Comparison of ENCODE assay signal across 2 cellular contexts in the genomic region with DNA sequence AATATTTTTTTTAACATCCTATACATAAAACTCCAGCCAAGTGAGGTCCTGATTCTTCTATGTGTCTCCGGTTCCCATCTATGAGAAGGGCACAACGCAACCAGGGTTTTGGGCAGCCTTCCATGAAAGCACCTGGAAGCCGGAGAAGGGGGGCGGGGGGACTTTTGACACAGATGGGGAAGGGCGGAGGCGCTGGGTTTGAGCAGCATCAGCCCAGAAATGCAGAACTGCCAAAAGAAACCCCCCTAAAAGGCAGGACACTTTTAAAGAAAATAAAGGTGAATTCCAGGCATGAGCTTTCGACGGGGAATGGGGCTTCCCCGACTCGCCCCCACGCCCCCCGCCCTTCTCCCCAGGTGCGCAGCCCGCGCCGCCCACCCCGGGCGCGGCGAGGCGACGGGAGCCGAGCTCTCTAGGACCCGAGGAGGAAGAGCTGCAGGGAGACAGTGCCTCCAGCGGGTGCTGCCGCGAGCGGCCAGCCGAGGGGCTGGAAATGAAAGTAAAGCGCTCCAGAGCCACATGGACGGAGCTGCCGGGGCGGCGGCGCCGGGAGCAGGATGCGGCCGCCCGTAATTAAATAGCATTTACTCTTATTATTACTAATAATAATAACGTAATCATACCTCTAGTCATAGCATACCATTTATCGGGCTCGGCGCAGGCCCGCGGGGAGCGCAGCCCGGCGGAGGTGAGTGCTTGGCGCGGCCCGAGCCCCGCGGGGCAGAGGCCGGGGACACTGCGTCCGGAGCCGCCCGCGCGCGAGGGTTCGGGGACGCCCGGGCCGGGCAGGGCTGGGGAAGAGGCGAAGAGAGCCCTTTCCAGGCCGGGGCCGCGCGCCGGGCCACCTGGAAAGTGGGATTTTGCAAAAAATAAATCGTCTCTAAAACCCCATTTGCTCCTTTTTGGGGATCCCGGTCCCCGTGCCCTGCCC.
TF ChIP-seq lines count a peak whose summit lies in the region.

TSS of gene ZC3H7B (plus strand) at position 441 of the 931 bp plus-strand sequence. CDS start 19,136 bp downstream, outside the sequence.

TF ChIP-seq in IMR-90, 13 proteins besides CTCF, POLR2A, EP300 and RAD21:
- TF ChIP-seq CEBPB (IDR thresholded peaks at IDR 0.05; ENCODE audit: low read depth, low read length) (no peak), USF2 (IDR thresholded peaks at IDR 0.05; ENCODE audit: low read depth, low read length) (no peak), ELK1 (IDR thresholded peaks at IDR 0.05; ENCODE audit: borderline replicate concordance, low read depth, low read length) (no peak), BHLHE40 (IDR thresholded peaks at IDR 0.05; ENCODE audit: low read depth, low read length) (no peak), MXI1 (IDR thresholded peaks at IDR 0.05; ENCODE audit: borderline replicate concordance, low read depth, low read length) (peak; percentile 95), NFE2L2 (IDR thresholded peaks at IDR 0.05; ENCODE audit: low read depth, low read length) (no peak), SMC3 (IDR thresholded peaks at IDR 0.05; ENCODE audit: low read depth, low read length) (peak; percentile 37), MAZ (IDR thresholded peaks at IDR 0.05; ENCODE audit: borderline replicate concordance, low read depth, low read length) (peak; percentile 78), FOS (IDR thresholded peaks at IDR 0.05; ENCODE audit: low read depth, low read length) (no peak), MAFK (IDR thresholded peaks at IDR 0.05; ENCODE audit: low read depth, low read length) (no peak), RCOR1 (IDR thresholded peaks at IDR 0.05; ENCODE audit: insufficient replicate concordance, low read length) (no peak), RFX5 (IDR thresholded peaks at IDR 0.05; ENCODE audit: low read depth, low read length) (no peak), CHD1 (IDR thresholded peaks at IDR 0.05; ENCODE audit: low read depth, low read length) (no peak)

TF ChIP-seq in PFSK-1, 5 proteins besides CTCF, POLR2A, EP300 and RAD21:
- peak; percentile 62; the same call in 1 of the 2 replicates for TF ChIP-seq POLR2AphosphoS5 (IDR thresholded peaks at IDR 0.05; ENCODE audit: low read depth, low read length)
- peak; percentile 35; the same call in 1 of the 2 replicates for TF ChIP-seq SIN3A (IDR thresholded peaks at IDR 0.05; ENCODE audit: borderline replicate concordance, insufficient read depth, low read length)
- TF ChIP-seq REST (IDR thresholded peaks at IDR 0.05; ENCODE audit: insufficient read depth in 1 of 2, low read depth in 2 of 2, low read length in 2 of 2): 0 out of 4 replicates have a peak, but pooled peaks have one; percentile 20 to 29
- peak; percentile 69 for TF ChIP-seq FOXP2 (optimal IDR thresholded peaks at IDR 0.05; ENCODE audit: borderline replicate concordance, extremely low read depth, extremely low read length, insufficient read depth)
- peak; percentile 68; the same call in 1 of the 2 replicates for TF ChIP-seq TAF1 (IDR thresholded peaks at IDR 0.05; ENCODE audit: borderline replicate concordance, insufficient read depth, low read length)
